In the genomic region with DNA sequence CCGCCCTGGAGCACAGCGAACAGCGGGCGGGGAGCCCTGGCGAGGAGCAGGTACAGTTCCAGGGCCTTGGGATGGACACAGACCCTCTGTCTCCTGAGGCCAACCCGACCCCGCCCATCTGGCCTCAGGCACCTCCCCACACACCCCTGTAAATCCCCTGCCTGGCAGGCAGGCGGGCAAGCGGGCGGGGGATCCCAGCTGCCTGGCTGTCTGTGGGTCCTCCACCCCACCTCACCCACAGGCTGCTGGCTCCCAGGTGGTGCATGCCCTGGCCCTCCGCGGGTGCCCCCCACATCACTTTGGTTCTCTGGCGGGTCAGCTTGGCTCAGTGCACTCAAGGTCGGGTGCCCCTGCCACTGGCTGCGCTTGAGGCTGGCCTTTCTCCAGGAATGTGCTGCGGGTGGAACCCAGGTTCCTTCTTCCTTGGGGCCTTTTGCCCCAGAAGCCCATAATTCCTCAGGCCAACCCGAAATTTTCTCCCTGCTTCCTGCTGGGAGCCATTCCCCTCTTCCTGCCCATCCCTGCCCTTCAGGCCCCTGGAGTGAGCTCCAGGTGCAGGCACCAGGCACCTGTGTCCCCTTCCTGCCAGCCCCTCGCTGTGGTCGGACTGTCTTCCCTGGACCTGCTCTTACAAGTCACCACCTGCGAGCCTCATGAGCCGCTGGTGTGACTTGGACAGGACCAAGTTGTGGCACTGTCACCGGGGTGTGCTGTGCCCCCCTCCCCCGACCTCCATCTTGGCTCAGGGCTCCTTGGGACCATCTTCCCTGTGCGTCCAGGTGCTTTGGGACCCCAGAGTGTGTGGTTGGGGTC, we compare ENCODE assay signal across 11 cellular contexts. TPM values are rescaled to one million over a fixed set of nuclear protein-coding genes. Genes with fewer than 3 reads are reported as not detected.
A peak's percentile ranks its signal among the peaks of the same experiment; 100 is the strongest.
DNase-seq lines count a peak whose midpoint lies in the region; ATAC-seq, FAIRE-seq and TF ChIP-seq lines count a peak whose summit lies in the region.
"Had no signal": no experiment of that assay in that cellular context is flagged by ENCODE, and none has a peak within 500 bp of the region (broad histone marks: within the 10 kb centered on the region; RNA-seq: fewer than 3 reads in every experiment).

No MANE protein-coding gene starts in this region.

- DNase-seq in activated naive CD4-positive, alpha-beta T cell treated with anti-CD3 and anti-CD28 coated beads, Interleukin-2, amount 50 U/mL, for 16 hours = peak; percentile 10
- no peak for DNase-seq in activated naive CD4-positive, alpha-beta T cell treated with anti-CD3 and anti-CD28 coated beads, Interleukin-2, amount 10 ng/mL, durations not matched to agents 7 days and 5 days
- DNase-seq in RWPE1 (ENCODE audit: low spot score) (no peak), HepG2 (ENCODE audit: low spot score) (no peak), transverse colon (no peak), SK-N-DZ (ENCODE audit: low spot score) (no peak)
- DNase-seq: activated CD4-positive, CD25-positive, alpha-beta regulatory T cell; occipital lobe had no signal

- TF ChIP-seq EP300 in HepG2 (IDR thresholded peaks at IDR 0.05; ENCODE audit: low read depth in 2 of 2, low read length in 2 of 2) = no peak
- no peak for TF ChIP-seq EP300 in HepG2 (CRISPR knock-in tag; IDR thresholded peaks at IDR 0.05; ENCODE audit: borderline replicate concordance)
- no peak for TF ChIP-seq EP300 in transverse colon (IDR thresholded peaks at IDR 0.05; ENCODE audit: low read depth)

- no peaks in the 10 kb centered on the region; the same call in 1 of the 2 replicates for H4K20me1 ChIP-seq in HepG2 (ENCODE audit: insufficient read depth, low read length)

- H3K27ac ChIP-seq in RWPE1 (peak overlapping the region; percentile 89), HepG2 (ENCODE audit: extremely low read length, insufficient read depth, low read length) (no peak overlapping the region), transverse colon (peak overlapping the region in 3 of 4 donors; percentile 11 to 24 (median 19))

- TF ChIP-seq RAD21 in HepG2 (CRISPR knock-in tag; IDR thresholded peaks at IDR 0.05) = no peak

- CTCF ChIA-PET in activated naive CD4-positive, alpha-beta T cell treated with anti-CD3 and anti-CD28 coated beads, Interleukin-2, amount 10 ng/mL, durations not matched to agents 7 days and 5 days (lab: Charles Lee) = no interaction called here
- CTCF ChIA-PET in RWPE1 (lab: Yijun Ruan, JAX) = no interaction called here
- CTCF ChIA-PET in HepG2 (lab: Yijun Ruan, JAX; ENCODE audit: low intra/inter-chr PET ratio, low total read pairs) = no interaction called here

- intact Hi-C loops in HepG2 (cut with micrococcal nuclease; ENCODE audit: unreplicated experiment) = no loop called here
- intact Hi-C loops in transverse colon (cut with DNase I; ENCODE audit: low total_unique reads) = no loop called here

- no peaks in the 10 kb centered on the region for H3K27me3 Mint-ChIP-seq in activated naive CD4-positive, alpha-beta T cell treated with anti-CD3 and anti-CD28 coated beads, Interleukin-2, amount 10 ng/mL, durations not matched to agents 7 days and 5 days

- H3K4me1 Mint-ChIP-seq in activated naive CD4-positive, alpha-beta T cell treated with anti-CD3 and anti-CD28 coated beads, Interleukin-2, amount 10 ng/mL, durations not matched to agents 7 days and 5 days = peaks cover 10% of the 10 kb centered on the region

- FAIRE-seq in HepG2 (lab: Jason Lieb, UNC) = no peak

- H3K36me3 ChIP-seq in HepG2 (replicated peaks in 1 of 2; ENCODE audit: control insufficient read depth in 1 of 2, insufficient read depth in 2 of 2, low read length in 2 of 2) (peaks cover 3 to 4% of the 10 kb centered on the region in 2 experiments; a peak in 3 of 5 replicates), transverse colon (no peaks in the 10 kb centered on the region)

- 91% methylated on average over 19 of the region's 24 CpGs for WGBS in HepG2 (ENCODE audit: low lambda C conversion rate)
- WGBS in transverse colon (ENCODE audit: low coverage in 1 of 2), 2 donors = 71% methylated on average over 24 of the region's 24 CpGs; no CpG with 5 or more reads in 1 of the 2 donors

- in situ Hi-C loops in HepG2 (cut with HindIII; ENCODE audit: extremely low pct_ligation_motif_present, low pct_unique_long_range_greater_than_20kb) = no loop called here
- in situ Hi-C loops in transverse colon (cut with MboI; ENCODE audit: low pct_ligation_motif_present in 1 of 4, low pct_unique_long_range_greater_than_20kb in 1 of 4, low sequenced_read_pairs in 3 of 4) = no loop called here

- H3K4me1 ChIP-seq in HepG2 (ENCODE audit: insufficient read depth, low read length) = peaks cover 3% of the 10 kb centered on the region; the same call in 1 of the 2 replicates
- H3K4me1 ChIP-seq in transverse colon = peaks cover 25 to 61% (median 54%) of the 10 kb centered on the region in 4 donors

- ATAC-seq in HepG2 = no peak
- ATAC-seq in HG03378 (IDR thresholded peaks at IDR 0.05; ENCODE audit: unreplicated experiment) = no peak
- no peak for ATAC-seq in GM18867 (IDR thresholded peaks at IDR 0.05; ENCODE audit: unreplicated experiment)

- H3K27me3 ChIP-seq in HepG2 (ENCODE audit: control insufficient read depth in 1 of 2, insufficient read depth in 2 of 2, low read length in 2 of 2) (no peaks in the 10 kb centered on the region), transverse colon (no peaks in the 10 kb centered on the region)

- H3K79me2 ChIP-seq in HepG2 (ENCODE audit: insufficient read depth, low read length) = no peaks in the 10 kb centered on the region

- peaks cover 17% of the 10 kb centered on the region for H3K36me3 Mint-ChIP-seq in activated naive CD4-positive, alpha-beta T cell treated with anti-CD3 and anti-CD28 coated beads, Interleukin-2, amount 10 ng/mL, durations not matched to agents 7 days and 5 days

- TF ChIP-seq POLR2A in HepG2 (IDR thresholded peaks at IDR 0.05; ENCODE audit: insufficient read depth in 1 of 2, low read depth in 2 of 2, low read length in 2 of 2) (peak in 1 of 2 experiments; percentile 11; a peak in 1 of 4 replicates), transverse colon (IDR thresholded peaks at IDR 0.05) (peak; percentile 26)

- POLR2A ChIA-PET in RWPE1 (lab: Yijun Ruan, JAX; ENCODE audit: low non-redundant PET) (interaction anchor here (1.3 kb wide), 1 partner anchor 15 kb away, joined by 7 read pairs; no protein-coding TSS in a partner anchor), HepG2 (lab: Yijun Ruan, JAX) (no interaction called here)

- no peak overlapping the region for H3K4me3 ChIP-seq in HepG2 (replicated peaks in 1 of 3; ENCODE audit: insufficient read depth in 1 of 3, low read depth in 2 of 3, low read length in 3 of 3)
- no peak overlapping the region for H3K4me3 ChIP-seq in transverse colon
- H3K4me3 ChIP-seq: lung had no signal

- H2AFZ ChIP-seq in HepG2 (ENCODE audit: low read length) = no peak overlapping the region

- no peak overlapping the region for H3K4me3 Mint-ChIP-seq in activated naive CD4-positive, alpha-beta T cell treated with anti-CD3 and anti-CD28 coated beads, Interleukin-2, amount 10 ng/mL, durations not matched to agents 7 days and 5 days

- H3K9me3 Mint-ChIP-seq in activated naive CD4-positive, alpha-beta T cell treated with anti-CD3 and anti-CD28 coated beads, Interleukin-2, amount 10 ng/mL, durations not matched to agents 7 days and 5 days = no peaks in the 10 kb centered on the region

- no peak overlapping the region for H3K9ac ChIP-seq in HepG2 (ENCODE audit: insufficient read depth, low read depth, low read length)

- no peak overlapping the region for H3K4me2 ChIP-seq in HepG2 (ENCODE audit: low read depth, low read length)

- TF ChIP-seq CTCF in RWPE1 (conservative IDR thresholded peaks at IDR 0.05; ENCODE audit: low read depth) (no peak), HepG2 (CRISPR knock-in tag; IDR thresholded peaks at IDR 0.05) (no peak), transverse colon (IDR thresholded peaks at IDR 0.05) (no peak)

- BruUV-seq in HepG2 (replicated peaks; lab: Mats Ljungman, UMichigan) = no TSS peak

- H3K9me3 ChIP-seq in HepG2 (ENCODE audit: low read length) (no peaks in the 10 kb centered on the region), transverse colon (no peaks in the 10 kb centered on the region)

- H3K27ac Mint-ChIP-seq in activated naive CD4-positive, alpha-beta T cell treated with anti-CD3 and anti-CD28 coated beads, Interleukin-2, amount 10 ng/mL, durations not matched to agents 7 days and 5 days = no peak overlapping the region

RNA-seq across cellular contexts. Expression of gene TNFRSF6B, which starts 5.3 kb away (rescaled TPM):
- not detected in 2 replicates for total RNA-seq in HepG2 (2016; rRNA removed; fragmentation: Illumina TruSeq; extraction: Trizol)
- not detected in 2 replicates for total RNA-seq in HepG2 (2016; cell fraction: cytosol; rRNA removed; fragmentation: Illumina TruSeq; extraction: Trizol; ENCODE audit: low read depth)
- not detected in 2 replicates for total RNA-seq in HepG2 (2016; cell fraction: insoluble cytoplasmic fraction; rRNA removed; fragmentation: Illumina TruSeq; extraction: Trizol)
- not detected in 2 replicates for total RNA-seq in HepG2 (2016; cell fraction: membrane; rRNA removed; fragmentation: Illumina TruSeq; extraction: Trizol)
- total RNA-seq in HepG2 (2016; cell fraction: nucleus; rRNA removed; fragmentation: Illumina TruSeq; extraction: Trizol) = not detected in 2 replicates
- 0.24 and 0.86 TPM in 2 replicates for polyA plus RNA-seq in HepG2 (2011; rRNA removed)
- polyA plus RNA-seq in HepG2 (2011; cell fraction: cytosol; rRNA removed) = 0.45 and 1.3 TPM in 2 replicates
- polyA plus RNA-seq in HepG2 (2011; cell fraction: nucleus; rRNA removed) = 22.5 and 36.0 TPM in 2 replicates
- polyA plus RNA-seq in HepG2 (2012) = 0.55 TPM in 1 of 2 replicates, not detected in the other
- polyA plus RNA-seq in HepG2 (2016; cell fraction: cytosol; fragmentation: Illumina TruSeq; extraction: Trizol; ENCODE audit: low read depth) = 0.45 and 0.48 TPM in 2 replicates
- polyA plus RNA-seq in HepG2 (2016; cell fraction: insoluble cytoplasmic fraction; fragmentation: Illumina TruSeq; extraction: Trizol; ENCODE audit: low read depth) = 0.32 TPM in 1 of 2 replicates, not detected in the other
- polyA plus RNA-seq in HepG2 (2016; cell fraction: membrane; fragmentation: Illumina TruSeq; extraction: Trizol; ENCODE audit: low read depth) = 0.37 and 0.71 TPM in 2 replicates
- not detected in 2 replicates for polyA plus RNA-seq in HepG2 (2016; cell fraction: nucleus; fragmentation: Illumina TruSeq; extraction: Trizol; ENCODE audit: insufficient read depth, low read depth)
- not detected in 2 replicates for polyA minus RNA-seq in HepG2 (2011; rRNA and poly(A)+ RNA removed; ENCODE audit: low replicate concordance)
- polyA minus RNA-seq in HepG2 (2011; cell fraction: cytosol; rRNA and poly(A)+ RNA removed) = not detected in 2 replicates
- polyA minus RNA-seq in HepG2 (2011; cell fraction: nucleus; rRNA and poly(A)+ RNA removed) = not detected in 2 replicates
- total RNA-seq in transverse colon = 10 to 100 TPM in 3 of 4 donors, 1 to 10 TPM in 1; 4.2 to 34.4 (median 13.6) TPM
- polyA plus RNA-seq in SK-N-DZ (2014; cell fraction: cytosol; rRNA removed) = 0.69 and 1.8 TPM in 2 replicates
- 2.0 and 15.0 TPM in 2 replicates for polyA plus RNA-seq in SK-N-DZ (2014; cell fraction: nucleus; rRNA removed)
- total RNA-seq: occipital lobe had no signal

RNA-seq across cellular contexts. Expression of gene ARFRP1, which starts 16.7 kb away (rescaled TPM):
- total RNA-seq in HepG2 (2016; rRNA removed; fragmentation: Illumina TruSeq; extraction: Trizol) (33.7 and 51.1 TPM in 2 replicates), transverse colon (10 to 100 TPM; 46.2 to 75.4 (median 56.2) TPM)
- 9.6 and 11.5 TPM in 2 replicates for total RNA-seq in HepG2 (2016; cell fraction: cytosol; rRNA removed; fragmentation: Illumina TruSeq; extraction: Trizol; ENCODE audit: low read depth)
- 31.8 and 53.2 TPM in 2 replicates for total RNA-seq in HepG2 (2016; cell fraction: insoluble cytoplasmic fraction; rRNA removed; fragmentation: Illumina TruSeq; extraction: Trizol)
- total RNA-seq in HepG2 (2016; cell fraction: membrane; rRNA removed; fragmentation: Illumina TruSeq; extraction: Trizol) = 22.2 and 23.1 TPM in 2 replicates
- 37.5 and 46.0 TPM in 2 replicates for total RNA-seq in HepG2 (2016; cell fraction: nucleus; rRNA removed; fragmentation: Illumina TruSeq; extraction: Trizol)
- 32.0 and 42.8 TPM in 2 replicates for polyA plus RNA-seq in HepG2 (2011; rRNA removed)
- polyA plus RNA-seq in HepG2 (2011; cell fraction: cytosol; rRNA removed) = 48.5 and 49.6 TPM in 2 replicates
- polyA plus RNA-seq in HepG2 (2011; cell fraction: nucleus; rRNA removed) = 123 and 125 TPM in 2 replicates
- 26.6 and 30.7 TPM in 2 replicates for polyA plus RNA-seq in HepG2 (2012)
- polyA plus RNA-seq in HepG2 (2016; cell fraction: cytosol; fragmentation: Illumina TruSeq; extraction: Trizol; ENCODE audit: low read depth) = 8.8 and 9.1 TPM in 2 replicates
- polyA plus RNA-seq in HepG2 (2016; cell fraction: insoluble cytoplasmic fraction; fragmentation: Illumina TruSeq; extraction: Trizol; ENCODE audit: low read depth) = 30.0 and 34.6 TPM in 2 replicates
- polyA plus RNA-seq in HepG2 (2016; cell fraction: membrane; fragmentation: Illumina TruSeq; extraction: Trizol; ENCODE audit: low read depth) = 12.6 and 13.5 TPM in 2 replicates
- 86.0 and 91.0 TPM in 2 replicates for polyA plus RNA-seq in HepG2 (2016; cell fraction: nucleus; fragmentation: Illumina TruSeq; extraction: Trizol; ENCODE audit: insufficient read depth, low read depth)
- 28.5 and 35.1 TPM in 2 replicates for polyA minus RNA-seq in HepG2 (2011; rRNA and poly(A)+ RNA removed; ENCODE audit: low replicate concordance)
- polyA minus RNA-seq in HepG2 (2011; cell fraction: cytosol; rRNA and poly(A)+ RNA removed) = 10.4 and 12.4 TPM in 2 replicates
- polyA minus RNA-seq in HepG2 (2011; cell fraction: nucleus; rRNA and poly(A)+ RNA removed) = 55.9 and 67.1 TPM in 2 replicates
- 72.1 and 74.1 TPM in 2 replicates for polyA plus RNA-seq in SK-N-DZ (2014; cell fraction: cytosol; rRNA removed)
- 137 and 172 TPM in 2 replicates for polyA plus RNA-seq in SK-N-DZ (2014; cell fraction: nucleus; rRNA removed)

RNA-seq across cellular contexts. Expression of gene ZGPAT, which starts 16.7 kb away (rescaled TPM):
- total RNA-seq in HepG2 (2016; rRNA removed; fragmentation: Illumina TruSeq; extraction: Trizol) (40.2 and 41.9 TPM in 2 replicates), transverse colon (100 to 1,000 TPM in 2 of 4 donors, 10 to 100 TPM in 2; 29.1 to 346 (median 76.5) TPM)
- total RNA-seq in HepG2 (2016; cell fraction: cytosol; rRNA removed; fragmentation: Illumina TruSeq; extraction: Trizol; ENCODE audit: low read depth) = 34.8 and 37.0 TPM in 2 replicates
- total RNA-seq in HepG2 (2016; cell fraction: insoluble cytoplasmic fraction; rRNA removed; fragmentation: Illumina TruSeq; extraction: Trizol) = 37.7 and 46.6 TPM in 2 replicates
- total RNA-seq in HepG2 (2016; cell fraction: membrane; rRNA removed; fragmentation: Illumina TruSeq; extraction: Trizol) = 18.3 and 22.0 TPM in 2 replicates
- total RNA-seq in HepG2 (2016; cell fraction: nucleus; rRNA removed; fragmentation: Illumina TruSeq; extraction: Trizol) = 23.9 and 24.8 TPM in 2 replicates
- polyA plus RNA-seq in HepG2 (2011; rRNA removed) = 23.0 and 32.8 TPM in 2 replicates
- polyA plus RNA-seq in HepG2 (2011; cell fraction: cytosol; rRNA removed) = 17.1 and 24.8 TPM in 2 replicates
- 93.0 and 104 TPM in 2 replicates for polyA plus RNA-seq in HepG2 (2011; cell fraction: nucleus; rRNA removed)
- polyA plus RNA-seq in HepG2 (2012) = 16.8 and 17.7 TPM in 2 replicates
- polyA plus RNA-seq in HepG2 (2016; cell fraction: cytosol; fragmentation: Illumina TruSeq; extraction: Trizol; ENCODE audit: low read depth) = 4.5 and 5.1 TPM in 2 replicates
- polyA plus RNA-seq in HepG2 (2016; cell fraction: insoluble cytoplasmic fraction; fragmentation: Illumina TruSeq; extraction: Trizol; ENCODE audit: low read depth) = 36.0 and 43.8 TPM in 2 replicates
- 9.1 and 10.0 TPM in 2 replicates for polyA plus RNA-seq in HepG2 (2016; cell fraction: membrane; fragmentation: Illumina TruSeq; extraction: Trizol; ENCODE audit: low read depth)
- polyA plus RNA-seq in HepG2 (2016; cell fraction: nucleus; fragmentation: Illumina TruSeq; extraction: Trizol; ENCODE audit: insufficient read depth, low read depth) = 70.9 and 80.9 TPM in 2 replicates
- 12.8 and 40.1 TPM in 2 replicates for polyA minus RNA-seq in HepG2 (2011; rRNA and poly(A)+ RNA removed; ENCODE audit: low replicate concordance)
- polyA minus RNA-seq in HepG2 (2011; cell fraction: cytosol; rRNA and poly(A)+ RNA removed) = 9.3 and 9.5 TPM in 2 replicates
- 13.8 and 15.9 TPM in 2 replicates for polyA minus RNA-seq in HepG2 (2011; cell fraction: nucleus; rRNA and poly(A)+ RNA removed)
- 22.1 and 62.6 TPM in 2 replicates for polyA plus RNA-seq in SK-N-DZ (2014; cell fraction: cytosol; rRNA removed)
- 151 and 241 TPM in 2 replicates for polyA plus RNA-seq in SK-N-DZ (2014; cell fraction: nucleus; rRNA removed)

RNA-seq across cellular contexts. Expression of gene RTEL1, which starts 33.0 kb away (rescaled TPM):
- total RNA-seq in HepG2 (2016; rRNA removed; fragmentation: Illumina TruSeq; extraction: Trizol) = 10.9 and 21.8 TPM in 2 replicates
- 1.6 and 2.4 TPM in 2 replicates for total RNA-seq in HepG2 (2016; cell fraction: cytosol; rRNA removed; fragmentation: Illumina TruSeq; extraction: Trizol; ENCODE audit: low read depth)
- 8.3 and 23.6 TPM in 2 replicates for total RNA-seq in HepG2 (2016; cell fraction: insoluble cytoplasmic fraction; rRNA removed; fragmentation: Illumina TruSeq; extraction: Trizol)
- 4.7 and 6.3 TPM in 2 replicates for total RNA-seq in HepG2 (2016; cell fraction: membrane; rRNA removed; fragmentation: Illumina TruSeq; extraction: Trizol)
- 34.3 and 37.2 TPM in 2 replicates for total RNA-seq in HepG2 (2016; cell fraction: nucleus; rRNA removed; fragmentation: Illumina TruSeq; extraction: Trizol)
- 29.5 and 36.4 TPM in 2 replicates for polyA plus RNA-seq in HepG2 (2011; rRNA removed)
- 3.8 and 9.1 TPM in 2 replicates for polyA plus RNA-seq in HepG2 (2011; cell fraction: cytosol; rRNA removed)
- 268 and 385 TPM in 2 replicates for polyA plus RNA-seq in HepG2 (2011; cell fraction: nucleus; rRNA removed)
- polyA plus RNA-seq in HepG2 (2012) = 16.7 and 17.6 TPM in 2 replicates
- polyA plus RNA-seq in HepG2 (2016; cell fraction: cytosol; fragmentation: Illumina TruSeq; extraction: Trizol; ENCODE audit: low read depth) = 1.9 TPM in 2 replicates
- polyA plus RNA-seq in HepG2 (2016; cell fraction: insoluble cytoplasmic fraction; fragmentation: Illumina TruSeq; extraction: Trizol; ENCODE audit: low read depth) = 8.6 and 15.7 TPM in 2 replicates
- 4.9 and 5.5 TPM in 2 replicates for polyA plus RNA-seq in HepG2 (2016; cell fraction: membrane; fragmentation: Illumina TruSeq; extraction: Trizol; ENCODE audit: low read depth)
- polyA plus RNA-seq in HepG2 (2016; cell fraction: nucleus; fragmentation: Illumina TruSeq; extraction: Trizol; ENCODE audit: insufficient read depth, low read depth) = 117 and 129 TPM in 2 replicates
- polyA minus RNA-seq in HepG2 (2011; rRNA and poly(A)+ RNA removed; ENCODE audit: low replicate concordance) = 47.6 and 86.8 TPM in 2 replicates
- 5.5 and 5.7 TPM in 2 replicates for polyA minus RNA-seq in HepG2 (2011; cell fraction: cytosol; rRNA and poly(A)+ RNA removed)
- polyA minus RNA-seq in HepG2 (2011; cell fraction: nucleus; rRNA and poly(A)+ RNA removed) = 78.0 and 85.2 TPM in 2 replicates
- total RNA-seq in transverse colon = 10 to 100 TPM; 18.8 to 84.9 (median 24.1) TPM
- polyA plus RNA-seq in SK-N-DZ (2014; cell fraction: cytosol; rRNA removed) = 18.3 and 19.3 TPM in 2 replicates
- polyA plus RNA-seq in SK-N-DZ (2014; cell fraction: nucleus; rRNA removed) = 124 and 166 TPM in 2 replicates

RNA-seq across cellular contexts. Expression of gene STMN3, which starts 37.9 kb away (rescaled TPM):
- total RNA-seq in HepG2 (2016; rRNA removed; fragmentation: Illumina TruSeq; extraction: Trizol) = 28.1 and 48.3 TPM in 2 replicates
- total RNA-seq in HepG2 (2016; cell fraction: cytosol; rRNA removed; fragmentation: Illumina TruSeq; extraction: Trizol; ENCODE audit: low read depth) = 9.7 and 10.6 TPM in 2 replicates
- 26.7 and 50.6 TPM in 2 replicates for total RNA-seq in HepG2 (2016; cell fraction: insoluble cytoplasmic fraction; rRNA removed; fragmentation: Illumina TruSeq; extraction: Trizol)
- total RNA-seq in HepG2 (2016; cell fraction: membrane; rRNA removed; fragmentation: Illumina TruSeq; extraction: Trizol) = 20.0 and 20.9 TPM in 2 replicates
- total RNA-seq in HepG2 (2016; cell fraction: nucleus; rRNA removed; fragmentation: Illumina TruSeq; extraction: Trizol) = 36.8 and 43.1 TPM in 2 replicates
- 21.0 and 28.5 TPM in 2 replicates for polyA plus RNA-seq in HepG2 (2011; rRNA removed)
- polyA plus RNA-seq in HepG2 (2011; cell fraction: cytosol; rRNA removed) = 22.7 and 33.5 TPM in 2 replicates
- polyA plus RNA-seq in HepG2 (2011; cell fraction: nucleus; rRNA removed) = 98.2 and 123 TPM in 2 replicates
- polyA plus RNA-seq in HepG2 (2012) = 13.1 and 18.3 TPM in 2 replicates
- 10.7 and 12.2 TPM in 2 replicates for polyA plus RNA-seq in HepG2 (2016; cell fraction: cytosol; fragmentation: Illumina TruSeq; extraction: Trizol; ENCODE audit: low read depth)
- 28.3 and 29.5 TPM in 2 replicates for polyA plus RNA-seq in HepG2 (2016; cell fraction: insoluble cytoplasmic fraction; fragmentation: Illumina TruSeq; extraction: Trizol; ENCODE audit: low read depth)
- polyA plus RNA-seq in HepG2 (2016; cell fraction: membrane; fragmentation: Illumina TruSeq; extraction: Trizol; ENCODE audit: low read depth) = 16.2 and 16.7 TPM in 2 replicates
- 84.0 and 90.0 TPM in 2 replicates for polyA plus RNA-seq in HepG2 (2016; cell fraction: nucleus; fragmentation: Illumina TruSeq; extraction: Trizol; ENCODE audit: insufficient read depth, low read depth)
- 1.7 and 23.2 TPM in 2 replicates for polyA minus RNA-seq in HepG2 (2011; rRNA and poly(A)+ RNA removed; ENCODE audit: low replicate concordance)
- 8.5 and 11.0 TPM in 2 replicates for polyA minus RNA-seq in HepG2 (2011; cell fraction: cytosol; rRNA and poly(A)+ RNA removed)
- 3.3 and 5.6 TPM in 2 replicates for polyA minus RNA-seq in HepG2 (2011; cell fraction: nucleus; rRNA and poly(A)+ RNA removed)
- total RNA-seq in transverse colon = 1 to 10 TPM in 3 of 4 donors, under 1 TPM in 1; 0.75 to 7.1 (median 4.4) TPM
- 328 and 395 TPM in 2 replicates for polyA plus RNA-seq in SK-N-DZ (2014; cell fraction: cytosol; rRNA removed)
- polyA plus RNA-seq in SK-N-DZ (2014; cell fraction: nucleus; rRNA removed) = 365 and 369 TPM in 2 replicates

Comparison
In these comparisons a context has a peak if more than half of its experiments do, and no peak if none do; other contexts are left out.
1. RNA of gene TNFRSF6B, which starts 5.3 kb away (total RNA-seq): 4.2 to 34.4 TPM in transverse colon; not detected in HepG2; every median in the first group is over 4 times any median in the second.